ENCODE assay signal across 14 cellular contexts in the genomic region with DNA sequence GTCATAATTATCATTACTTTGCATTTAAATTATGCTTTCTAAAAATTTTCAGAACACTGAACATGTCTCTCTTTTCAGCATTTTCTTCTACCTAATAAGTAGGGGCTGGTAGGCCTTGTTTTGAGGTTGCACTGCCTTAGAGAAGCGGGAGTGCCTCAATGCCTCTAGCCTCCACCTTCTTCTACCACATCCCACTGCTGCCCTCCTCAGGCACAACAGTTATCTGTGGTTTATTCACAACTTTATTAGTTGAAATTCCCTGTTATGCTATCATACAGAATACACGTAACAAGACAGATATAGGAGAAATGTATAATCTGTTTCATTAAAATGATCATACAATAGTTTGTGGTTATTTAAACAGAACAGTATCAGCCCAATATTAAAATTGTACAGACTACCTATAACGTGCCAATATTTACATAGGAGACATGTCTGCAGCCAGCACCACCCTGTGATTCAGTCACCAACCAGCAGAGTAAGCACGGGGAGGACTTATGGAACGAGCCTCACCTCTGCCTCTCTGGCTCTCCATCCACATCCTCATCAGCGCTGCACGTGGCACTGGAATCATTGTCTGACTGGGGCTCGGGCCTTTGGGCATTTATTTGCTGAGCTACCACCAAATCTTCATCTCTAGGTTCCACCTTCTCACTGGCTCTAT.
DNase-seq lines count a peak whose midpoint lies in the region; ATAC-seq, FAIRE-seq and TF ChIP-seq lines count a peak whose summit lies in the region.
"Had no signal": no experiment of that assay in that cellular context is flagged by ENCODE, and none has a peak within 500 bp of the region (broad histone marks: within the 10 kb centered on the region; RNA-seq: fewer than 3 reads in every experiment).

No MANE protein-coding gene starts in this region.

- peaks cover 10% of the 10 kb centered on the region for H3K4me1 Mint-ChIP-seq in activated T-helper 17 cell treated with anti-CD3 and anti-CD28 coated beads, Interleukin-2, amount 50 U/mL, for 72 hours

- H3K36me3 ChIP-seq in keratinocyte (ENCODE audit: control insufficient read depth in 2 of 2, extremely low read depth in 1 of 2, insufficient read depth in 2 of 2, low read length in 2 of 2) (peaks cover 14 to 25% of the 10 kb centered on the region in 2 experiments), tibial nerve (peaks cover 0 to 84% (median 9%) of the 10 kb centered on the region in 3 donors)

- H3K27me3 ChIP-seq in keratinocyte (ENCODE audit: control insufficient read depth, extremely low read depth, insufficient read depth, low read length) (no peaks in the 10 kb centered on the region), tibial nerve (no peaks in the 10 kb centered on the region)
- H3K27me3 ChIP-seq: thyroid gland had no signal

- H3K9ac ChIP-seq in keratinocyte (ENCODE audit: control insufficient read depth, extremely low read depth, insufficient read depth, low read length), result no peak overlapping the region

- H3K4me2 ChIP-seq in keratinocyte (ENCODE audit: control insufficient read depth, extremely low read depth, insufficient read depth, low read depth, low read length), result no peak overlapping the region

- no peak overlapping the region for H2AFZ ChIP-seq in keratinocyte (ENCODE audit: control insufficient read depth, low read length)

- H4K20me1 ChIP-seq in keratinocyte (ENCODE audit: control insufficient read depth, extremely low read depth, insufficient read depth, low read length), result no peaks in the 10 kb centered on the region

- FAIRE-seq in keratinocyte (lab: Jason Lieb, UNC), result peak; percentile 36

- DNase-seq in DMS53 (lab: John Stamatoyannopoulos, UW) (peak; percentile 8), DMS53 treated with DMSO at 0.1 percent for 48 hours (lab: John Stamatoyannopoulos, UW; ENCODE audit: unreplicated experiment) (no peak), keratinocyte (ENCODE audit: low read depth, low spot score) (no peak), D341Med (ENCODE audit: low spot score) (no peak), mucosa of gallbladder (ENCODE audit: low spot score) (no peak), tibial nerve (ENCODE audit: low spot score in 2 of 2) (no peak)
- DNase-seq: foreskin melanocyte; IMR-90; midbrain; NCI-H2029; NK-92 treated with Interleukin-12 subunit alpha and Interleukin-12 subunit beta, amount 100 ng/mL, for 24 hours had no signal

- no peak for ATAC-seq in activated T-helper 17 cell treated with anti-CD3 and anti-CD28 coated beads, Interleukin-2, amount 50 U/mL, for 72 hours (replicated peaks)

- no peaks in the 10 kb centered on the region for H3K27me3 Mint-ChIP-seq in activated T-helper 17 cell treated with anti-CD3 and anti-CD28 coated beads, Interleukin-2, amount 50 U/mL, for 72 hours

- 88 to 94% methylated on average over 8 of the region's 8 CpGs for WGBS in tibial nerve, 2 donors

- dilution Hi-C loops in keratinocyte (cut with MboI; ENCODE audit: extremely low pct_ligation_motif_present, low sequenced_read_pairs), result no loop called here

- H3K9me1 ChIP-seq in keratinocyte (ENCODE audit: control insufficient read depth, extremely low read depth, insufficient read depth, low read length), result no peaks in the 10 kb centered on the region

- no peak overlapping the region for H3K4me3 Mint-ChIP-seq in activated T-helper 17 cell treated with anti-CD3 and anti-CD28 coated beads, Interleukin-2, amount 50 U/mL, for 72 hours

- H3K4me3 ChIP-seq in keratinocyte (ENCODE audit: control insufficient read depth in 2 of 3, extremely low read depth in 1 of 3, insufficient read depth in 2 of 3, low read depth in 1 of 3, low read length in 3 of 3) (no peak overlapping the region), tibial nerve (no peak overlapping the region)
- H3K4me3 ChIP-seq: thyroid gland had no signal

- TF ChIP-seq EP300 in Ishikawa (IDR thresholded peaks at IDR 0.05; ENCODE audit: borderline replicate concordance) (no peak), tibial nerve (IDR thresholded peaks at IDR 0.05) (no peak)

- peak in 2 of 3 experiments; percentile 30 to 55 for TF ChIP-seq CTCF in keratinocyte (optimal IDR thresholded peaks at IDR 0.05 in 1 of 3, IDR thresholded peaks at IDR 0.05 in 1 of 3, conservative IDR thresholded peaks at IDR 0.05 in 1 of 3; ENCODE audit: extremely low read depth in 1 of 3, insufficient read depth in 2 of 3, low read length in 3 of 3)
- no peak for TF ChIP-seq CTCF in tibial nerve (IDR thresholded peaks at IDR 0.05)

- H3K27ac ChIP-seq in keratinocyte (ENCODE audit: control insufficient read depth, insufficient read depth, low read length) (no peak overlapping the region), tibial nerve (no peak overlapping the region)
- H3K27ac ChIP-seq: thyroid gland had no signal

- H3K9me3 Mint-ChIP-seq in activated T-helper 17 cell treated with anti-CD3 and anti-CD28 coated beads, Interleukin-2, amount 50 U/mL, for 72 hours, result no peaks in the 10 kb centered on the region

- H3K4me1 ChIP-seq in keratinocyte (ENCODE audit: control insufficient read depth, extremely low read depth, insufficient read depth, low read length) (no peaks in the 10 kb centered on the region), tibial nerve (peaks cover 0 to 4% (median 0%) of the 10 kb centered on the region in 4 donors)

- TF ChIP-seq RAD21 in Ishikawa (IDR thresholded peaks at IDR 0.05; ENCODE audit: low read depth), result peak; percentile 31; the same call in 1 of the 2 replicates

- H3K27ac Mint-ChIP-seq in activated T-helper 17 cell treated with anti-CD3 and anti-CD28 coated beads, Interleukin-2, amount 50 U/mL, for 72 hours, result peak overlapping the region; percentile 39

- H3K9me3 ChIP-seq in keratinocyte (ENCODE audit: control insufficient read depth, low read depth, low read length) (no peaks in the 10 kb centered on the region), tibial nerve (no peaks in the 10 kb centered on the region)
- H3K9me3 ChIP-seq: thyroid gland had no signal

- TF ChIP-seq POLR2A in tibial nerve (IDR thresholded peaks at IDR 0.05), result no peak

- H3K36me3 Mint-ChIP-seq in activated T-helper 17 cell treated with anti-CD3 and anti-CD28 coated beads, Interleukin-2, amount 50 U/mL, for 72 hours (ENCODE audit: low read depth), result peaks cover 88% of the 10 kb centered on the region

- peaks cover 5% of the 10 kb centered on the region for H3K79me2 ChIP-seq in keratinocyte (ENCODE audit: control insufficient read depth, insufficient read depth, low read length)

TF ChIP-seq in Ishikawa, 13 proteins besides CTCF, POLR2A, EP300 and RAD21:
- TF ChIP-seq TAF1 (IDR thresholded peaks at IDR 0.05; ENCODE audit: low read depth), result no peak
- TF ChIP-seq, protein P1, sequence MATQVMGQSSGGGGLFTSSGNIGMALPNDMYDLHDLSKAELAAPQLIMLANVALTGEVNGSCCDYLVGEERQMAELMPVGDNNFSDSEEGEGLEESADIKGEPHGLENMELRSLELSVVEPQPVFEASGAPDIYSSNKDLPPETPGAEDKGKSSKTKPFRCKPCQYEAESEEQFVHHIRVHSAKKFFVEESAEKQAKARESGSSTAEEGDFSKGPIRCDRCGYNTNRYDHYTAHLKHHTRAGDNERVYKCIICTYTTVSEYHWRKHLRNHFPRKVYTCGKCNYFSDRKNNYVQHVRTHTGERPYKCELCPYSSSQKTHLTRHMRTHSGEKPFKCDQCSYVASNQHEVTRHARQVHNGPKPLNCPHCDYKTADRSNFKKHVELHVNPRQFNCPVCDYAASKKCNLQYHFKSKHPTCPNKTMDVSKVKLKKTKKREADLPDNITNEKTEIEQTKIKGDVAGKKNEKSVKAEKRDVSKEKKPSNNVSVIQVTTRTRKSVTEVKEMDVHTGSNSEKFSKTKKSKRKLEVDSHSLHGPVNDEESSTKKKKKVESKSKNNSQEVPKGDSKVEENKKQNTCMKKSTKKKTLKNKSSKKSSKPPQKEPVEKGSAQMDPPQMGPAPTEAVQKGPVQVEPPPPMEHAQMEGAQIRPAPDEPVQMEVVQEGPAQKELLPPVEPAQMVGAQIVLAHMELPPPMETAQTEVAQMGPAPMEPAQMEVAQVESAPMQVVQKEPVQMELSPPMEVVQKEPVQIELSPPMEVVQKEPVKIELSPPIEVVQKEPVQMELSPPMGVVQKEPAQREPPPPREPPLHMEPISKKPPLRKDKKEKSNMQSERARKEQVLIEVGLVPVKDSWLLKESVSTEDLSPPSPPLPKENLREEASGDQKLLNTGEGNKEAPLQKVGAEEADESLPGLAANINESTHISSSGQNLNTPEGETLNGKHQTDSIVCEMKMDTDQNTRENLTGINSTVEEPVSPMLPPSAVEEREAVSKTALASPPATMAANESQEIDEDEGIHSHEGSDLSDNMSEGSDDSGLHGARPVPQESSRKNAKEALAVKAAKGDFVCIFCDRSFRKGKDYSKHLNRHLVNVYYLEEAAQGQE (IDR thresholded peaks at IDR 0.05; ENCODE audit: low read depth), result no peak
- no peak for TF ChIP-seq TEAD4 (IDR thresholded peaks at IDR 0.05)
- TF ChIP-seq TCF12 (IDR thresholded peaks at IDR 0.05; ENCODE audit: low read depth), result no peak
- no peak for TF ChIP-seq ZBTB7A (IDR thresholded peaks at IDR 0.05; ENCODE audit: low read depth)
- no peak for TF ChIP-seq EGR1 (IDR thresholded peaks at IDR 0.05)
- no peak for TF ChIP-seq FOXM1 (IDR thresholded peaks at IDR 0.05; ENCODE audit: borderline replicate concordance, low read depth)
- no peak for TF ChIP-seq CREB1 (IDR thresholded peaks at IDR 0.05; ENCODE audit: low read depth)
- no peak for TF ChIP-seq NFIC (IDR thresholded peaks at IDR 0.05)
- TF ChIP-seq, protein P2, sequence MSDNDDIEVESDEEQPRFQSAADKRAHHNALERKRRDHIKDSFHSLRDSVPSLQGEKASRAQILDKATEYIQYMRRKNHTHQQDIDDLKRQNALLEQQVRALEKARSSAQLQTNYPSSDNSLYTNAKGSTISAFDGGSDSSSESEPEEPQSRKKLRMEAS (IDR thresholded peaks at IDR 0.05), result no peak
- no peak for TF ChIP-seq YY1 (IDR thresholded peaks at IDR 0.05; ENCODE audit: low read depth)
- TF ChIP-seq, protein P3, sequence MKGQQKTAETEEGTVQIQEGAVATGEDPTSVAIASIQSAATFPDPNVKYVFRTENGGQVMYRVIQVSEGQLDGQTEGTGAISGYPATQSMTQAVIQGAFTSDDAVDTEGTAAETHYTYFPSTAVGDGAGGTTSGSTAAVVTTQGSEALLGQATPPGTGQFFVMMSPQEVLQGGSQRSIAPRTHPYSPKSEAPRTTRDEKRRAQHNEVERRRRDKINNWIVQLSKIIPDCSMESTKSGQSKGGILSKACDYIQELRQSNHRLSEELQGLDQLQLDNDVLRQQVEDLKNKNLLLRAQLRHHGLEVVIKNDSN (IDR thresholded peaks at IDR 0.05), result no peak
- TF ChIP-seq CEBPB (IDR thresholded peaks at IDR 0.05), result no peak

Comparison
In these comparisons a context has a peak if more than half of its experiments do, and no peak if none do; other contexts are left out.
1. CTCF ChIP-seq: peak in keratinocyte (2 of 3); none in tibial nerve (0 of 5).